22 cellular contexts compared by ENCODE assay signal in genomic region chr14:62657376-62657775, GRCh38.
DNase-seq lines count a peak whose midpoint lies in the region; FAIRE-seq and TF ChIP-seq lines count a peak whose summit lies in the region.
"Had no signal": no experiment of that assay in that cellular context is flagged by ENCODE, and none has a peak within 500 bp of the region (broad histone marks: within the 10 kb centered on the region; RNA-seq: fewer than 3 reads in every experiment).

No MANE protein-coding gene starts in this region.

- H3K4me3 ChIP-seq in HUES64 (ENCODE audit: low read length): no peak overlapping the region; the same call in 1 of the 2 replicates
- no peak overlapping the region for H3K4me3 ChIP-seq in endodermal cell (ENCODE audit: low read length)
- H3K4me3 ChIP-seq in iPS-20b (ENCODE audit: low read length): peak overlapping the region; percentile 23; the same call in 1 of the 2 replicates
- no peak overlapping the region for H3K4me3 ChIP-seq in WERI-Rb-1 (ENCODE audit: low read depth, low read length)

- peak overlapping the region; percentile 53; the same call in 1 of the 2 replicates for H3K27ac ChIP-seq in HUES64 (ENCODE audit: low read depth, low read length)
- H3K27ac ChIP-seq in endodermal cell (ENCODE audit: low read depth, low read length): no peak overlapping the region
- no peak overlapping the region for H3K27ac ChIP-seq in iPS-20b (ENCODE audit: low read length)
- H3K27ac ChIP-seq in WERI-Rb-1: no peak overlapping the region
- H3K27ac ChIP-seq: C4-2B, HL-60 had no signal

- peaks cover 42% of the 10 kb centered on the region for H3K4me1 ChIP-seq in HUES64 (ENCODE audit: insufficient read depth, low read length)
- H3K4me1 ChIP-seq in endodermal cell (ENCODE audit: control insufficient read depth, insufficient read depth, low read length): peaks cover 25% of the 10 kb centered on the region
- H3K4me1 ChIP-seq in iPS-20b (ENCODE audit: insufficient read depth, low read length): peaks cover 23% of the 10 kb centered on the region

- peaks cover 43% of the 10 kb centered on the region for H3K4me1 Mint-ChIP-seq in endodermal cell
- peaks cover 7% of the 10 kb centered on the region for H3K4me1 Mint-ChIP-seq in glutamatergic neuron (ENCODE audit: low read depth, unreplicated experiment)

- peak overlapping the region; percentile 63 for H3K27ac Mint-ChIP-seq in endodermal cell
- H3K27ac Mint-ChIP-seq in glutamatergic neuron (ENCODE audit: unreplicated experiment): no peak overlapping the region
- H3K27ac Mint-ChIP-seq: CD4-positive, alpha-beta T cell; HFFc6 had no signal

- H3K9me3 Mint-ChIP-seq in endodermal cell: peaks cover 33% of the 10 kb centered on the region
- no peaks in the 10 kb centered on the region for H3K9me3 Mint-ChIP-seq in glutamatergic neuron (ENCODE audit: unreplicated experiment)

- H3K36me3 Mint-ChIP-seq in endodermal cell (ENCODE audit: low read depth) (peaks cover 33% of the 10 kb centered on the region), glutamatergic neuron (ENCODE audit: unreplicated experiment) (no peaks in the 10 kb centered on the region)

- no peak for DNase-seq in endodermal cell
- DNase-seq in urothelium cell line (ENCODE audit: low spot score): no peak
- DNase-seq in glutamatergic neuron: no peak
- DNase-seq in GM19239 (ENCODE audit: insufficient read length, low spot score): no peak
- DNase-seq in ACHN: no peak
- no peak for DNase-seq in WERI-Rb-1
- DNase-seq: AML-193; Caco-2; CD4-positive, alpha-beta T cell; DMS153; DMS79; GDM1; HFFc6; KG1 had no signal

- no peaks in the 10 kb centered on the region for H3K27me3 Mint-ChIP-seq in endodermal cell (ENCODE audit: insufficient read depth)
- H3K27me3 Mint-ChIP-seq in glutamatergic neuron (ENCODE audit: unreplicated experiment): no peaks in the 10 kb centered on the region
- H3K27me3 Mint-ChIP-seq: CD4-positive, alpha-beta T cell had no signal

- FAIRE-seq in urothelium cell line (lab: Jason Lieb, UNC) (peak; percentile 32), GM19239 (lab: Jason Lieb, UNC) (no peak)
- FAIRE-seq: A204.1, GM12892, GM18507, H54 had no signal

- no peak overlapping the region for H3K4me3 Mint-ChIP-seq in endodermal cell
- H3K4me3 Mint-ChIP-seq in glutamatergic neuron (ENCODE audit: unreplicated experiment): no peak overlapping the region
- H3K4me3 Mint-ChIP-seq: CD4-positive, alpha-beta T cell; HFFc6 had no signal

- H3K9ac ChIP-seq in HUES64 (ENCODE audit: low read depth, low read length) (no peak overlapping the region), endodermal cell (ENCODE audit: extremely low read depth, low read length, poor library complexity, severe bottlenecking) (no peak overlapping the region), iPS-20b (ENCODE audit: low read depth, low read length) (no peak overlapping the region)

- no peaks in the 10 kb centered on the region for H3K9me3 ChIP-seq in HUES64 (ENCODE audit: insufficient read depth, low read depth, low read length)
- H3K9me3 ChIP-seq in endodermal cell (ENCODE audit: control insufficient read depth, low read length): peaks cover 32% of the 10 kb centered on the region
- no peaks in the 10 kb centered on the region for H3K9me3 ChIP-seq in iPS-20b (ENCODE audit: insufficient read depth, low read depth, low read length)
- H3K9me3 ChIP-seq in WERI-Rb-1 (ENCODE audit: severe bottlenecking): no peaks in the 10 kb centered on the region

- WGBS in HUES64: 33% methylated on average over 1 of the region's 2 CpGs
- 51 to 61% methylated on average over 2 of the region's 2 CpGs for WGBS in endodermal cell (ENCODE audit: insufficient coverage in 1 of 2, insufficient read length in 1 of 2), 2 experiments

- H3K27me3 ChIP-seq in HUES64 (ENCODE audit: insufficient read depth, low read length) (no peaks in the 10 kb centered on the region; the same call in 1 of the 2 replicates), endodermal cell (ENCODE audit: control insufficient read depth, insufficient read depth, low read length, poor library complexity, severe bottlenecking) (no peaks in the 10 kb centered on the region), iPS-20b (ENCODE audit: insufficient read depth, low read length) (no peaks in the 10 kb centered on the region), WERI-Rb-1 (ENCODE audit: insufficient read depth, low read depth, severe bottlenecking) (no peaks in the 10 kb centered on the region)

- no peak for TF ChIP-seq CTCF in endodermal cell (conservative IDR thresholded peaks at IDR 0.05)
- TF ChIP-seq CTCF in glutamatergic neuron (IDR thresholded peaks at IDR 0.05; ENCODE audit: partially characterized antibody, unreplicated experiment): no peak
- no peak for TF ChIP-seq CTCF in WERI-Rb-1 (IDR thresholded peaks at IDR 0.05; ENCODE audit: low read depth, low read length)

- H3K36me3 ChIP-seq in HUES64 (ENCODE audit: insufficient read depth, low read length): no peaks in the 10 kb centered on the region
- peaks cover 4% of the 10 kb centered on the region for H3K36me3 ChIP-seq in endodermal cell (ENCODE audit: control insufficient read depth, insufficient read depth, low read length)
- no peaks in the 10 kb centered on the region for H3K36me3 ChIP-seq in iPS-20b (ENCODE audit: insufficient read depth, low read depth, low read length)
- no peaks in the 10 kb centered on the region for H3K36me3 ChIP-seq in WERI-Rb-1

- in situ Hi-C loops in ACHN (cut with HindIII; ENCODE audit: low pct_ligation_motif_present, low pct_unique_long_range_greater_than_20kb, low sequenced_read_pairs): no loop called here
